In genomic region chr3:10459954-10460754, GRCh38 we compare ENCODE assay signal across 1 cellular context.
A peak's percentile ranks its signal among the peaks of the same experiment; 100 is the strongest.
TF ChIP-seq lines count a peak whose summit lies in the region.

No MANE protein-coding gene starts in this region.

TF ChIP-seq in HepG2, 621 proteins besides CTCF, POLR2A, EP300 and RAD21 (continued from another document and continues in another):
- peak; percentile 62; the same call in 1 of the 2 replicates for TF ChIP-seq RFX3 (CRISPR knock-in tag; IDR thresholded peaks at IDR 0.05)
- TF ChIP-seq ZNF335 (CRISPR knock-in tag; IDR thresholded peaks at IDR 0.05): peak; percentile 74; the same call in 1 of the 2 replicates
- no peak for TF ChIP-seq ZNF383 (CRISPR knock-in tag; IDR thresholded peaks at IDR 0.05; ENCODE audit: borderline replicate concordance)
- peak; percentile 95 for TF ChIP-seq ZNF724P (CRISPR knock-in tag; IDR thresholded peaks at IDR 0.05; ENCODE audit: borderline replicate concordance)
- TF ChIP-seq XBP1 (CRISPR knock-in tag; IDR thresholded peaks at IDR 0.05): peak; percentile 98
- TF ChIP-seq ZBTB38 (CRISPR knock-in tag; IDR thresholded peaks at IDR 0.05): peak; percentile 70; the same call in 1 of the 2 replicates
- no peak; the same call in 1 of the 2 replicates for TF ChIP-seq KAT7 (CRISPR knock-in tag; IDR thresholded peaks at IDR 0.05; ENCODE audit: borderline replicate concordance)
- peak; percentile 98 for TF ChIP-seq ZNF557 (CRISPR knock-in tag; IDR thresholded peaks at IDR 0.05)
- TF ChIP-seq, protein P1, sequence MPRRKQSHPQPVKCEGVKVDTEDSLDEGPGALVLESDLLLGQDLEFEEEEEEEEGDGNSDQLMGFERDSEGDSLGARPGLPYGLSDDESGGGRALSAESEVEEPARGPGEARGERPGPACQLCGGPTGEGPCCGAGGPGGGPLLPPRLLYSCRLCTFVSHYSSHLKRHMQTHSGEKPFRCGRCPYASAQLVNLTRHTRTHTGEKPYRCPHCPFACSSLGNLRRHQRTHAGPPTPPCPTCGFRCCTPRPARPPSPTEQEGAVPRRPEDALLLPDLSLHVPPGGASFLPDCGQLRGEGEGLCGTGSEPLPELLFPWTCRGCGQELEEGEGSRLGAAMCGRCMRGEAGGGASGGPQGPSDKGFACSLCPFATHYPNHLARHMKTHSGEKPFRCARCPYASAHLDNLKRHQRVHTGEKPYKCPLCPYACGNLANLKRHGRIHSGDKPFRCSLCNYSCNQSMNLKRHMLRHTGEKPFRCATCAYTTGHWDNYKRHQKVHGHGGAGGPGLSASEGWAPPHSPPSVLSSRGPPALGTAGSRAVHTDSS (CRISPR knock-in tag; conservative IDR thresholded peaks at IDR 0.05): no peak
- peak; percentile 99 for TF ChIP-seq ZNF709 (CRISPR knock-in tag; IDR thresholded peaks at IDR 0.05)
- TF ChIP-seq NR2F2 (IDR thresholded peaks at IDR 0.05; ENCODE audit: borderline replicate concordance, low read depth): no peak
- TF ChIP-seq ZNF589 (CRISPR knock-in tag; conservative IDR thresholded peaks at IDR 0.05): peak; percentile 98
- peak; percentile 62; the same call in 1 of the 2 replicates for TF ChIP-seq ZNF33B (CRISPR knock-in tag; IDR thresholded peaks at IDR 0.05)
- TF ChIP-seq UBTF (CRISPR knock-in tag; IDR thresholded peaks at IDR 0.05): no peak
- TF ChIP-seq TP53 (CRISPR knock-in tag; conservative IDR thresholded peaks at IDR 0.05): peak; percentile 86; the same call in 1 of the 2 replicates
- TF ChIP-seq NFIB (CRISPR knock-in tag; IDR thresholded peaks at IDR 0.05; ENCODE audit: borderline replicate concordance): peak; percentile 86; the same call in 1 of the 2 replicates
- TF ChIP-seq E2F1 (CRISPR knock-in tag; IDR thresholded peaks at IDR 0.05): 0 out of 2 replicates have a peak, but pooled peaks have one; percentile 47
- peak; percentile 97 for TF ChIP-seq ZNF331 (CRISPR knock-in tag; IDR thresholded peaks at IDR 0.05)
- TF ChIP-seq, protein P2, sequence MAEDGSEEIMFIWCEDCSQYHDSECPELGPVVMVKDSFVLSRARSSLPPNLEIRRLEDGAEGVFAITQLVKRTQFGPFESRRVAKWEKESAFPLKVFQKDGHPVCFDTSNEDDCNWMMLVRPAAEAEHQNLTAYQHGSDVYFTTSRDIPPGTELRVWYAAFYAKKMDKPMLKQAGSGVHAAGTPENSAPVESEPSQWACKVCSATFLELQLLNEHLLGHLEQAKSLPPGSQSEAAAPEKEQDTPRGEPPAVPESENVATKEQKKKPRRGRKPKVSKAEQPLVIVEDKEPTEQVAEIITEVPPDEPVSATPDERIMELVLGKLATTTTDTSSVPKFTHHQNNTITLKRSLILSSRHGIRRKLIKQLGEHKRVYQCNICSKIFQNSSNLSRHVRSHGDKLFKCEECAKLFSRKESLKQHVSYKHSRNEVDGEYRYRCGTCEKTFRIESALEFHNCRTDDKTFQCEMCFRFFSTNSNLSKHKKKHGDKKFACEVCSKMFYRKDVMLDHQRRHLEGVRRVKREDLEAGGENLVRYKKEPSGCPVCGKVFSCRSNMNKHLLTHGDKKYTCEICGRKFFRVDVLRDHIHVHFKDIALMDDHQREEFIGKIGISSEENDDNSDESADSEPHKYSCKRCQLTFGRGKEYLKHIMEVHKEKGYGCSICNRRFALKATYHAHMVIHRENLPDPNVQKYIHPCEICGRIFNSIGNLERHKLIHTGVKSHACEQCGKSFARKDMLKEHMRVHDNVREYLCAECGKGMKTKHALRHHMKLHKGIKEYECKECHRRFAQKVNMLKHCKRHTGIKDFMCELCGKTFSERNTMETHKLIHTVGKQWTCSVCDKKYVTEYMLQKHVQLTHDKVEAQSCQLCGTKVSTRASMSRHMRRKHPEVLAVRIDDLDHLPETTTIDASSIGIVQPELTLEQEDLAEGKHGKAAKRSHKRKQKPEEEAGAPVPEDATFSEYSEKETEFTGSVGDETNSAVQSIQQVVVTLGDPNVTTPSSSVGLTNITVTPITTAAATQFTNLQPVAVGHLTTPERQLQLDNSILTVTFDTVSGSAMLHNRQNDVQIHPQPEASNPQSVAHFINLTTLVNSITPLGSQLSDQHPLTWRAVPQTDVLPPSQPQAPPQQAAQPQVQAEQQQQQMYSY (CRISPR knock-in tag; IDR thresholded peaks at IDR 0.05): peak; percentile 58; the same call in 1 of the 2 replicates
- TF ChIP-seq ZNF770 (CRISPR knock-in tag; IDR thresholded peaks at IDR 0.05): no peak
- peak; percentile 100 for TF ChIP-seq ZFP37 (CRISPR knock-in tag; IDR thresholded peaks at IDR 0.05; ENCODE audit: borderline replicate concordance)
- TF ChIP-seq, protein P3, sequence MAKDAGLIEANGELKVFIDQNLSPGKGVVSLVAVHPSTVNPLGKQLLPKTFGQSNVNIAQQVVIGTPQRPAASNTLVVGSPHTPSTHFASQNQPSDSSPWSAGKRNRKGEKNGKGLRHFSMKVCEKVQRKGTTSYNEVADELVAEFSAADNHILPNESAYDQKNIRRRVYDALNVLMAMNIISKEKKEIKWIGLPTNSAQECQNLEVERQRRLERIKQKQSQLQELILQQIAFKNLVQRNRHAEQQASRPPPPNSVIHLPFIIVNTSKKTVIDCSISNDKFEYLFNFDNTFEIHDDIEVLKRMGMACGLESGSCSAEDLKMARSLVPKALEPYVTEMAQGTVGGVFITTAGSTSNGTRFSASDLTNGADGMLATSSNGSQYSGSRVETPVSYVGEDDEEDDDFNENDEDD (CRISPR knock-in tag; IDR thresholded peaks at IDR 0.05; ENCODE audit: borderline replicate concordance): peak; percentile 38; the same call in 1 of the 2 replicates
- TF ChIP-seq, protein P4, sequence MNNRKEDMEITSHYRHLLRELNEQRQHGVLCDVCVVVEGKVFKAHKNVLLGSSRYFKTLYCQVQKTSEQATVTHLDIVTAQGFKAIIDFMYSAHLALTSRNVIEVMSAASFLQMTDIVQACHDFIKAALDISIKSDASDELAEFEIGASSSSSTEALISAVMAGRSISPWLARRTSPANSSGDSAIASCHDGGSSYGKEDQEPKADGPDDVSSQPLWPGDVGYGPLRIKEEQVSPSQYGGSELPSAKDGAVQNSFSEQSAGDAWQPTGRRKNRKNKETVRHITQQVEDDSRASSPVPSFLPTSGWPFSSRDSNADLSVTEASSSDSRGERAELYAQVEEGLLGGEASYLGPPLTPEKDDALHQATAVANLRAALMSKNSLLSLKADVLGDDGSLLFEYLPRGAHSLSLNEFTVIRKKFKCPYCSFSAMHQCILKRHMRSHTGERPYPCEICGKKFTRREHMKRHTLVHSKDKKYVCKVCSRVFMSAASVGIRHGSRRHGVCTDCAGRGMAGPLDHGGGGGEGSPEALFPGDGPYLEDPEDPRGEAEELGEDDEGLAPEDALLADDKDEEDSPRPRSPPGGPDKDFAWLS (CRISPR knock-in tag; IDR thresholded peaks at IDR 0.05; ENCODE audit: borderline replicate concordance): no peak
- TF ChIP-seq HNRNPUL1 (IDR thresholded peaks at IDR 0.05; ENCODE audit: low read depth, low read length): no peak
- TF ChIP-seq REPIN1 (CRISPR knock-in tag; IDR thresholded peaks at IDR 0.05; ENCODE audit: borderline replicate concordance, low read depth): peak; percentile 94
- TF ChIP-seq RBFOX2 (IDR thresholded peaks at IDR 0.05; ENCODE audit: low read depth, low read length): no peak
- TF ChIP-seq, protein P5, sequence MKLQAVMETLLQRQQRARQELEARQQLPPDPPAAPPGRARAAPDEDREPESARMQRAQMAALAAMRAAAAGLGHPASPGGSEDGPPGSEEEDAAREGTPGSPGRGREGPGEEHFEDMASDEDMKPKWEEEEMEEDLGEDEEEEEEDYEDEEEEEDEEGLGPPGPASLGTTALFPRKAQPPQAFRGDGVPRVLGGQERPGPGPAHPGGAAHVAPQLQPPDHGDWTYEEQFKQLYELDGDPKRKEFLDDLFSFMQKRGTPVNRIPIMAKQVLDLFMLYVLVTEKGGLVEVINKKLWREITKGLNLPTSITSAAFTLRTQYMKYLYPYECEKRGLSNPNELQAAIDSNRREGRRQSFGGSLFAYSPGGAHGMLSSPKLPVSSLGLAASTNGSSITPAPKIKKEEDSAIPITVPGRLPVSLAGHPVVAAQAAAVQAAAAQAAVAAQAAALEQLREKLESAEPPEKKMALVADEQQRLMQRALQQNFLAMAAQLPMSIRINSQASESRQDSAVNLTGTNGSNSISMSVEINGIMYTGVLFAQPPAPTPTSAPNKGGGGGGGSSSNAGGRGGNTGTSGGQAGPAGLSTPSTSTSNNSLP (IDR thresholded peaks at IDR 0.05; ENCODE audit: low read depth, low read length): 0 out of 2 replicates have a peak, but pooled peaks have one; percentile 29
- TF ChIP-seq SATB2 (CRISPR knock-in tag; IDR thresholded peaks at IDR 0.05): peak; percentile 96
- TF ChIP-seq HNRNPH1 (optimal IDR thresholded peaks at IDR 0.05; ENCODE audit: low read depth, low read length): no peak
- TF ChIP-seq ZNF841 (CRISPR knock-in tag; IDR thresholded peaks at IDR 0.05; ENCODE audit: borderline replicate concordance): peak; percentile 78; the same call in 1 of the 2 replicates
- TF ChIP-seq SNAPC4 (CRISPR knock-in tag; IDR thresholded peaks at IDR 0.05): no peak
- TF ChIP-seq ZNF772 (CRISPR knock-in tag; IDR thresholded peaks at IDR 0.05): peak; percentile 87; the same call in 1 of the 2 replicates
- peak; percentile 66 for TF ChIP-seq ONECUT2 (CRISPR knock-in tag; IDR thresholded peaks at IDR 0.05)
- TF ChIP-seq ARNT2 (CRISPR knock-in tag; IDR thresholded peaks at IDR 0.05; ENCODE audit: low read depth): peak; percentile 40; the same call in 1 of the 2 replicates
